ENCODE assay signal across 8 cellular contexts in genomic region chr17:40347319-40348135, GRCh38. TPM values are rescaled to one million over a fixed set of nuclear protein-coding genes. Genes with fewer than 3 reads are reported as not detected.
DNase-seq lines count a peak whose midpoint lies in the region; ATAC-seq and TF ChIP-seq lines count a peak whose summit lies in the region.

No MANE protein-coding gene starts in this region.

- peak overlapping the region; percentile 76 for H2AK5ac ChIP-seq in mesendoderm (ENCODE audit: low read length)

- H3K18ac ChIP-seq in mesendoderm (ENCODE audit: low read length), result peak overlapping the region; percentile 19

- H3K4me2 ChIP-seq in SK-N-SH (peak overlapping the region; percentile 97; the same call in 1 of the 2 replicates), mesendoderm (ENCODE audit: low read length) (peak overlapping the region; percentile 19)

- no peak overlapping the region for H2AFZ ChIP-seq in SK-N-SH (ENCODE audit: low read depth)

- H2BK5ac ChIP-seq in mesendoderm (ENCODE audit: low read length), result peak overlapping the region; percentile 87

- peaks cover 57% of the 10 kb centered on the region for H4K20me1 ChIP-seq in SK-N-SH (ENCODE audit: insufficient read depth)

- POLR2A ChIA-PET in SK-N-SH (lab: Yijun Ruan, JAX), result interaction anchor here (1.2 to 2.5 kb wide), 3 partner anchors 30 to 40 kb away, joined by 3 to 8 read pairs (median 5); no protein-coding TSS in a partner anchor

- peaks cover 75% of the 10 kb centered on the region for H3K79me2 ChIP-seq in SK-N-SH (ENCODE audit: insufficient read depth)
- peaks cover 43% of the 10 kb centered on the region for H3K79me2 ChIP-seq in mesendoderm (ENCODE audit: control insufficient read depth, insufficient read depth, low read length)

- ATAC-seq in SK-N-SH treated with all-trans-retinoic acid at 6 μM for 48 hours (no peak), HG03280 (IDR thresholded peaks at IDR 0.05; ENCODE audit: unreplicated experiment) (no peak)

- H3K9ac ChIP-seq in SK-N-SH, result no peak overlapping the region
- peak overlapping the region; percentile 56 for H3K9ac ChIP-seq in mesendoderm (ENCODE audit: low read length)

- H3K4me1 ChIP-seq in SK-N-SH (ENCODE audit: control insufficient read depth in 1 of 2, insufficient read depth in 2 of 2, low read depth in 1 of 2, low read length in 1 of 2), result peaks cover 69 to 94% of the 10 kb centered on the region in 2 experiments
- H3K4me1 ChIP-seq in mesendoderm (ENCODE audit: control insufficient read depth, low read depth, low read length), result peaks cover 46% of the 10 kb centered on the region

- no peak for TF ChIP-seq RAD21 in SK-N-SH (IDR thresholded peaks at IDR 0.05; ENCODE audit: low read length)

- TF ChIP-seq CTCF in SK-N-SH (IDR thresholded peaks at IDR 0.05), result no peak

- H3K9me2 ChIP-seq in SK-N-SH, result no peaks in the 10 kb centered on the region

- TF ChIP-seq EP300 in SK-N-SH (IDR thresholded peaks at IDR 0.05; ENCODE audit: borderline replicate concordance in 1 of 2, low read depth in 1 of 2, low read length in 1 of 2), result no peak

- H4K8ac ChIP-seq in mesendoderm (ENCODE audit: low read depth, low read length), result no peak overlapping the region

- 79% methylated on average over 9 of the region's 9 CpGs for WGBS in SK-N-SH (ENCODE audit: low lambda C conversion rate)
- no CpG with 5 or more reads among the region's 9 CpGs for WGBS in mesendoderm (ENCODE audit: extremely low coverage, insufficient coverage, low lambda C conversion rate)

- H3K27me3 ChIP-seq in SK-N-SH (ENCODE audit: insufficient read depth) (no peaks in the 10 kb centered on the region), mesendoderm (ENCODE audit: insufficient read depth, low read length, poor library complexity) (no peaks in the 10 kb centered on the region)

- H3K4me3 ChIP-seq in SK-N-SH (ENCODE audit: low read depth in 2 of 2, low read length in 1 of 2), result no peak overlapping the region; a peak in 1 of 4 replicates
- H3K4me3 ChIP-seq in mesendoderm (ENCODE audit: low read length), result no peak overlapping the region

- no peak overlapping the region for H2BK15ac ChIP-seq in mesendoderm (replicated peaks; ENCODE audit: low read depth)

- H2BK120ac ChIP-seq in mesendoderm (ENCODE audit: low read depth, low read length), result peak overlapping the region; percentile 2

- peak; percentile 61 for DNase-seq in SK-N-SH
- DNase-seq in mesendoderm, result no peak
- peak in 25 of 49 donors; percentile 6 to 75 (median 40) for DNase-seq in substantia nigra (lab: John Stamatoyannopoulos, UW)
- DNase-seq in NCI-H1694 treated with DMSO at 0.1 percent for 48 hours (lab: John Stamatoyannopoulos, UW), result no peak
- no peak for DNase-seq in stimulated activated CD4-positive, alpha-beta T cell treated with anti-CD3 and anti-CD28 coated beads, Interleukin-2, amount 100 ng/mL, for 48 hours

- peak overlapping the region; percentile 95 for H3K56ac ChIP-seq in mesendoderm (ENCODE audit: low read length)

- peak overlapping the region in 1 of 2 experiments; percentile 99; a peak in 2 of 4 replicates for H3K27ac ChIP-seq in SK-N-SH (ENCODE audit: low read depth in 2 of 2, low read length in 1 of 2)
- H3K27ac ChIP-seq in cingulate gyrus (ENCODE audit: low read depth, low read length), result peak overlapping the region; percentile 54
- no peak overlapping the region for H3K27ac ChIP-seq in mesendoderm (ENCODE audit: low read depth, low read length)
- H3K27ac ChIP-seq in substantia nigra (ENCODE audit: low read depth, low read length, poor library complexity, severe bottlenecking), result peak overlapping the region; percentile 70

- H4K5ac ChIP-seq in mesendoderm (ENCODE audit: low read length), result no peak overlapping the region

- CTCF ChIA-PET in SK-N-SH (lab: Yijun Ruan, JAX), result interaction anchor here (1.0 to 57.6 kb wide), 5 partner anchors 11 to 186 kb away, joined by 4 to 1706 read pairs (median 8); partner anchors contain the start of genes CDC6 and RARA

- H3F3A ChIP-seq in SK-N-SH (replicated peaks; ENCODE audit: insufficient read depth), result no peaks in the 10 kb centered on the region

- peaks cover 24 to 26% of the 10 kb centered on the region in 2 experiments for H3K36me3 ChIP-seq in SK-N-SH (replicated peaks in 1 of 2; ENCODE audit: control insufficient read depth in 1 of 2, insufficient read depth in 2 of 2, low read length in 1 of 2)
- peaks cover 3% of the 10 kb centered on the region for H3K36me3 ChIP-seq in mesendoderm (ENCODE audit: control insufficient read depth, insufficient read depth, low read length)

- no peak overlapping the region for H3K4ac ChIP-seq in mesendoderm (ENCODE audit: low read depth, low read length)

- H3K23ac ChIP-seq in mesendoderm (ENCODE audit: low read length), result no peak overlapping the region

- no peaks in the 10 kb centered on the region for H3K9me3 ChIP-seq in SK-N-SH

- H3K79me1 ChIP-seq in mesendoderm (ENCODE audit: low read length), result peaks cover 36% of the 10 kb centered on the region

TF ChIP-seq in SK-N-SH, 30 proteins besides CTCF, POLR2A, EP300 and RAD21:
- TF ChIP-seq TEAD4 (IDR thresholded peaks at IDR 0.05; ENCODE audit: borderline replicate concordance, insufficient read depth) (no peak), GATA2 (CRISPR knock-in tag; IDR thresholded peaks at IDR 0.05) (peak; percentile 66)
- TF ChIP-seq, protein P1, sequence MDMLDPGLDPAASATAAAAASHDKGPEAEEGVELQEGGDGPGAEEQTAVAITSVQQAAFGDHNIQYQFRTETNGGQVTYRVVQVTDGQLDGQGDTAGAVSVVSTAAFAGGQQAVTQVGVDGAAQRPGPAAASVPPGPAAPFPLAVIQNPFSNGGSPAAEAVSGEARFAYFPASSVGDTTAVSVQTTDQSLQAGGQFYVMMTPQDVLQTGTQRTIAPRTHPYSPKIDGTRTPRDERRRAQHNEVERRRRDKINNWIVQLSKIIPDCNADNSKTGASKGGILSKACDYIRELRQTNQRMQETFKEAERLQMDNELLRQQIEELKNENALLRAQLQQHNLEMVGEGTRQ (IDR thresholded peaks at IDR 0.05; ENCODE audit: borderline replicate concordance, low read depth, low read length), result no peak
TF ChIP-seq in SK-N-SH: peak in this region for 1.

TF ChIP-seq in SK-N-SH treated with all-trans-retinoic acid at 6 μM for 48 hours, 23 proteins besides CTCF, POLR2A, EP300 and RAD21:
- TF ChIP-seq ZFP3 (CRISPR knock-in tag; IDR thresholded peaks at IDR 0.05) (no peak), TOX (CRISPR knock-in tag; IDR thresholded peaks at IDR 0.05; ENCODE audit: borderline replicate concordance) (no peak), OSR1 (CRISPR knock-in tag; IDR thresholded peaks at IDR 0.05) (no peak)

RNA-seq across cellular contexts. Expression of gene GJD3, which starts 17.0 kb away (rescaled TPM):
- not detected in 2 replicates for polyA plus RNA-seq in SK-N-SH (2012; rRNA removed)
- not detected in 2 replicates for polyA plus RNA-seq in SK-N-SH (2012; cell fraction: cytosol; rRNA removed)
- polyA plus RNA-seq in SK-N-SH (2012; cell fraction: nucleus; rRNA removed), result not detected in 2 replicates
- polyA plus RNA-seq in mesendoderm (2013, experiment 1 of 2), result not detected
- polyA plus RNA-seq in mesendoderm (2013, experiment 2 of 2), result not detected

RNA-seq across cellular contexts. Expression of gene RARA, which starts 38.5 kb away (rescaled TPM):
- polyA plus RNA-seq in SK-N-SH (2012; rRNA removed), result 8.9 and 13.3 TPM in 2 replicates
- polyA plus RNA-seq in SK-N-SH (2012; cell fraction: cytosol; rRNA removed), result 6.9 and 9.6 TPM in 2 replicates
- 13.2 and 15.0 TPM in 2 replicates for polyA plus RNA-seq in SK-N-SH (2012; cell fraction: nucleus; rRNA removed)
- 30.6 TPM for polyA plus RNA-seq in mesendoderm (2013, experiment 1 of 2)
- 29.9 TPM for polyA plus RNA-seq in mesendoderm (2013, experiment 2 of 2)

RNA-seq across cellular contexts. Expression of gene CDC6, which starts 59.8 kb away (rescaled TPM):
- polyA plus RNA-seq in SK-N-SH (2012; rRNA removed), result 12.7 and 12.8 TPM in 2 replicates
- polyA plus RNA-seq in SK-N-SH (2012; cell fraction: cytosol; rRNA removed), result 15.2 and 16.8 TPM in 2 replicates
- polyA plus RNA-seq in SK-N-SH (2012; cell fraction: nucleus; rRNA removed), result 8.3 and 11.7 TPM in 2 replicates
- polyA plus RNA-seq in mesendoderm (2013, experiment 1 of 2), result 114 TPM
- 117 TPM for polyA plus RNA-seq in mesendoderm (2013, experiment 2 of 2)

Comparison
In these comparisons a context has a peak if more than half of its experiments do, and no peak if none do; other contexts are left out.
1. DNase-seq: peak in SK-N-SH (single experiment) and substantia nigra (25 of 49); none in mesendoderm (single experiment), NCI-H1694 treated with DMSO at 0.1 percent for 48 hours (single experiment) and stimulated activated CD4-positive, alpha-beta T cell treated with anti-CD3 and anti-CD28 coated beads, Interleukin-2, amount 100 ng/mL, for 48 hours (0 of 2).